ENCODE assay signal across 8 cellular contexts in the genomic region with DNA sequence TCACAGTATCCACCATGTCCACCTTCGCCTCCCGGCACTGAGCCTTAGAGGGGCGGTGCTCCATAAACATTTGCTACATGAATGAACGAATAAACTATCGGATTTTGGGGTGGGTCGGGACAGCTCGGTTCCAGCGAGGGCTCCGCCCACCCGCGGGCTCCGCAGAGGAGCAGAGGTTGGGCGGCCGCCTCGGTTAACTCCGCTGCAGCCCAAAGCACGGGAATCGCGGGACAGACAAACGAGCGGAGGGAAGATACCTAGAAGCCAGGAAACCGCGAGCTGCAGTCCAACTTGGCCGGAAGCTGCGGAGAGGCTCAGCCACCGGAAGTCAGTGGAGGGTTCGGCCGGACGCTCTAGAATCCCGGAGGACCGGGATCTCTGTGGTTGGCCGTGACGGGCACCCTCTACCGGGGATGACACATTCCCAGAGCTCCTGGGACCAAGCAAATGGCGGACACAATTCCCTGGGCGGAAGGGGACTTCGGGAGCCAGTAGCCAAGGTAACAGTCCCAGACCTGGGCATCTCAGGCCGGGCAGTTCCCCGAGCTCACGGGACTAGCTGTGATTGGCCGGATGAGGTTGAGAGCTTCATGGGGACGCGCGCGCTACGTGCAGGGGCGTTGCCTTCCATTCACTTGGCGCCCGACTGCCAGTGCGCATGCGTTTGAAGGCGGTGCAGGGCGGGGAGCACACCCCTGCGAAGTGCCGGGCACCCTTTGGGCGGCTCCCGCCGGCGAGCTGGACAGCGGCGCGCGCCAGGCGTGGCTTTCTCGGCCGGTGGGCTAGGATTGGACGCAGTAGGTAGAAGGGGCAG. TPM values are rescaled to one million over a fixed set of nuclear protein-coding genes. Genes with fewer than 3 reads are reported as not detected.
DNase-seq lines count a peak whose midpoint lies in the region; ATAC-seq and TF ChIP-seq lines count a peak whose summit lies in the region.

No MANE protein-coding gene starts in this region.

- H3K27ac ChIP-seq in cingulate gyrus (ENCODE audit: low read depth, low read length), result peak overlapping the region; percentile 96

- ATAC-seq in HG03457 (IDR thresholded peaks at IDR 0.05; ENCODE audit: unreplicated experiment), result peak; percentile 85

- H3K27me3 ChIP-seq in BJ (ENCODE audit: control insufficient read depth, insufficient read depth, low read length), result no peaks in the 10 kb centered on the region
- no peaks in the 10 kb centered on the region for H3K27me3 ChIP-seq in kidney epithelial cell (ENCODE audit: control insufficient read depth, insufficient read depth, low read length)

- POLR2A ChIA-PET in BJ (lab: Charles Lee), result interaction anchor here (0.5 to 1.2 kb wide), 5 partner anchors 9 to 1106 kb away, joined by 3 to 15 read pairs (median 4); a partner anchor contains a TSS

- H3K36me3 ChIP-seq in BJ (ENCODE audit: control insufficient read depth, insufficient read depth, low read length) (peaks cover 21% of the 10 kb centered on the region), kidney epithelial cell (ENCODE audit: control insufficient read depth, insufficient read depth, low read length) (peaks cover 2% of the 10 kb centered on the region)

- CTCF ChIA-PET in BJ (lab: Yijun Ruan, JAX), result interaction anchor here (0.6 to 4.0 kb wide), 5 partner anchors 12 to 389 kb away, joined by 3 to 37 read pairs (median 4); a partner anchor contains a TSS

- DNase-seq in BJ (ENCODE audit: low read depth) (peak; percentile 96), GM19240 (ENCODE audit: insufficient read length, low spot score) (peak; percentile 100), NCI-H524 (lab: John Stamatoyannopoulos, UW) (peak; percentile 93 to 98), kidney epithelial cell (ENCODE audit: low read depth) (peak; percentile 92)
- peak; percentile 89 to 92 for DNase-seq in activated CD4-positive, alpha-beta T cell treated with anti-CD3 and anti-CD28 coated beads for 4 hours
- peak; percentile 97 for DNase-seq in stimulated activated CD4-positive, alpha-beta T cell treated with anti-CD3 and anti-CD28 coated beads, Interleukin-15, amount 100 ng/mL, for 24 hours

- peak overlapping the region; percentile 85 for H3K4me3 ChIP-seq in BJ (ENCODE audit: low read depth, low read length)
- peak overlapping the region; percentile 90 for H3K4me3 ChIP-seq in kidney epithelial cell (ENCODE audit: low read depth, low read length)

- TF ChIP-seq CTCF in BJ (IDR thresholded peaks at IDR 0.05; ENCODE audit: insufficient read depth, low read depth, low read length) (no peak), kidney epithelial cell (IDR thresholded peaks at IDR 0.05; ENCODE audit: insufficient read depth, low read length, poor library complexity, severe bottlenecking) (no peak)

RNA-seq across cellular contexts. Expression of a gene that starts 0.5 kb away (rescaled TPM):
- polyA plus RNA-seq in BJ (2011; rRNA removed), result 6.0 and 10.7 TPM in 2 replicates
- 22.8 and 39.5 TPM in 2 replicates for polyA minus RNA-seq in BJ (2011; rRNA and poly(A)+ RNA removed)
- total RNA-seq in kidney epithelial cell, result 23.6 and 30.8 TPM in 2 replicates

RNA-seq across cellular contexts. Expression of a gene that starts 9.2 kb away (rescaled TPM):
- polyA plus RNA-seq in BJ (2011; rRNA removed), result 62.1 and 86.8 TPM in 2 replicates
- 30.4 and 39.1 TPM in 2 replicates for polyA minus RNA-seq in BJ (2011; rRNA and poly(A)+ RNA removed)
- total RNA-seq in kidney epithelial cell, result 0.68 and 1.3 TPM in 2 replicates

RNA-seq across cellular contexts. Expression of a gene that starts 15.3 kb away (rescaled TPM):
- polyA plus RNA-seq in BJ (2011; rRNA removed), result 43.3 and 55.8 TPM in 2 replicates
- 10.3 and 24.5 TPM in 2 replicates for polyA minus RNA-seq in BJ (2011; rRNA and poly(A)+ RNA removed)
- total RNA-seq in kidney epithelial cell, result 16.8 and 19.0 TPM in 2 replicates

RNA-seq across cellular contexts. Expression of a gene that starts 33.2 kb away (rescaled TPM):
- polyA plus RNA-seq in BJ (2011; rRNA removed), result 0.60 and 0.70 TPM in 2 replicates
- polyA minus RNA-seq in BJ (2011; rRNA and poly(A)+ RNA removed), result 0.33 TPM in 1 of 2 replicates, not detected in the other
- total RNA-seq in kidney epithelial cell, result 0.08 TPM in 1 of 2 replicates, not detected in the other

Comparison
In these comparisons a context has a peak if more than half of its experiments do, and no peak if none do; other contexts are left out.
1. Peak in every context shown above with its lines: DNase-seq, ATAC-seq, H3K4me3 ChIP-seq and H3K27ac ChIP-seq.